In the genomic region with DNA sequence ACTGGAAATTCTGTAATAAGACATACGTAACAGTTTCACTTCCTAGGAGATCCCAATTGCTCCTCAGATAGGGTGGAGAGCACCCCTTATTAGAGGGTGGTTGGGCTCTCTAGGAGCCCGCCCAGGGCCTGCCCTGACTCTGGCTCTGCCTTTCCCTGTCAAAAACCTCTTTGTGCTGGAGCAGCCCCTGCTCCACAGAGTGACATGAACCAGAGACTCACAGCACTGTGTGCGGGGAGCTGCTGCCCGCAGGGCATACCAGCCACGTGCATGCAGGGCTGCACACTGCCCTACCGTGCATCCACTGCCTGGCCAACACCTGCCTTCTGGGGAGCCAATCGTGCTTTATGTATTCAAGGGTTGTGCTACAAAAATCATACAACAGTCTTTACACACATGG, we compare ENCODE assay signal across 20 cellular contexts. TPM values are rescaled to one million over a fixed set of nuclear protein-coding genes. Genes with fewer than 3 reads are reported as not detected.
DNase-seq lines count a peak whose midpoint lies in the region; ATAC-seq and TF ChIP-seq lines count a peak whose summit lies in the region.
"Had no signal": no experiment of that assay in that cellular context is flagged by ENCODE, and none has a peak within 500 bp of the region (broad histone marks: within the 10 kb centered on the region; RNA-seq: fewer than 3 reads in every experiment).

No MANE protein-coding gene starts in this region.

- H3K9me3 Mint-ChIP-seq in neural crest cell: no peaks in the 10 kb centered on the region
- H3K9me3 Mint-ChIP-seq in HFFc6: no peaks in the 10 kb centered on the region
- H3K9me3 Mint-ChIP-seq: activated naive CD4-positive, alpha-beta T cell treated with anti-CD3 and anti-CD28 coated beads, Interleukin-2, amount 50 U/mL, for 72 hours; effector memory CD8-positive, alpha-beta T cell; T-helper 1 cell treated with Interleukin-12 subunit alpha and Interleukin-12 subunit beta and Interleukin-4 antibody, amounts not matched to agents 30 μg/mL and 1 μg/mL, for 36 hours had no signal

- H3K27me3 ChIP-seq in Panc1 (ENCODE audit: control insufficient read depth, insufficient read depth, low read length) (no peaks in the 10 kb centered on the region), heart left ventricle (no peaks in the 10 kb centered on the region)

- H3K36me3 ChIP-seq in Panc1 (ENCODE audit: control insufficient read depth, insufficient read depth, low read length) (no peaks in the 10 kb centered on the region), heart left ventricle (no peaks in the 10 kb centered on the region)

- H3K27ac ChIP-seq in Panc1 (ENCODE audit: low read length) (no peak overlapping the region), heart left ventricle (peak overlapping the region in 1 of 12 donors; percentile 65)
- H3K27ac ChIP-seq: skin epidermis had no signal

- in situ Hi-C loops in Panc1 (cut with HindIII; ENCODE audit: low pct_unique_long_range_greater_than_20kb, low sequenced_read_pairs): no loop called here

- H3K4me3 Mint-ChIP-seq in neural crest cell (peak overlapping the region; percentile 36), HFFc6 (no peak overlapping the region)
- H3K4me3 Mint-ChIP-seq: effector memory CD8-positive, alpha-beta T cell; T-helper 1 cell treated with Interleukin-12 subunit alpha and Interleukin-12 subunit beta and Interleukin-4 antibody, amounts not matched to agents 30 μg/mL and 1 μg/mL, for 36 hours had no signal

- no peak overlapping the region for H3K4me3 ChIP-seq in Panc1 (ENCODE audit: low read depth in 2 of 2, low read length in 2 of 2)
- no peak overlapping the region for H3K4me3 ChIP-seq in heart left ventricle
- H3K4me3 ChIP-seq: skin epidermis had no signal

- H3K27ac Mint-ChIP-seq in neural crest cell (ENCODE audit: unreplicated experiment) (peak overlapping the region; percentile 88), HFFc6 (no peak overlapping the region)
- H3K27ac Mint-ChIP-seq: activated naive CD4-positive, alpha-beta T cell treated with anti-CD3 and anti-CD28 coated beads, Interleukin-2, amount 50 U/mL, for 72 hours; effector memory CD8-positive, alpha-beta T cell; T-helper 1 cell treated with Interleukin-12 subunit alpha and Interleukin-12 subunit beta and Interleukin-4 antibody, amounts not matched to agents 30 μg/mL and 1 μg/mL, for 36 hours had no signal

- H3K9me3 ChIP-seq in Panc1 (ENCODE audit: control insufficient read depth, insufficient read depth, low read depth, low read length) (no peaks in the 10 kb centered on the region), heart left ventricle (no peaks in the 10 kb centered on the region)
- H3K9me3 ChIP-seq: Caco-2 had no signal

- no TSS peak for BruUV-seq in Panc1 (replicated peaks; lab: Mats Ljungman, UMichigan)

- H3K4me1 Mint-ChIP-seq in neural crest cell: peaks cover 32% of the 10 kb centered on the region
- H3K4me1 Mint-ChIP-seq in HFFc6 (ENCODE audit: low read depth): no peaks in the 10 kb centered on the region

- H3K27me3 Mint-ChIP-seq in neural crest cell (ENCODE audit: low read depth): no peaks in the 10 kb centered on the region
- peaks cover 4% of the 10 kb centered on the region for H3K27me3 Mint-ChIP-seq in HFFc6 (ENCODE audit: insufficient read depth)
- H3K27me3 Mint-ChIP-seq: effector memory CD8-positive, alpha-beta T cell had no signal

- TF ChIP-seq POLR2A in heart left ventricle (IDR thresholded peaks at IDR 0.05): no peak

- H3K36me3 Mint-ChIP-seq in neural crest cell (ENCODE audit: low read depth) (no peaks in the 10 kb centered on the region), HFFc6 (ENCODE audit: low read depth) (no peaks in the 10 kb centered on the region)
- H3K36me3 Mint-ChIP-seq: activated naive CD4-positive, alpha-beta T cell treated with anti-CD3 and anti-CD28 coated beads, Interleukin-2, amount 50 U/mL, for 72 hours had no signal

- ATAC-seq in Panc1 (0 out of 2 replicates have a peak, but pooled peaks have one; percentile 32), heart left ventricle (peak in 3 of 4 donors; percentile 19 to 36 (median 25)), HG03135 (IDR thresholded peaks at IDR 0.05; ENCODE audit: unreplicated experiment) (no peak), GM21390 (IDR thresholded peaks at IDR 0.05; ENCODE audit: unreplicated experiment) (no peak)
- ATAC-seq: activated naive CD4-positive, alpha-beta T cell treated with anti-CD3 and anti-CD28 coated beads, Interleukin-2, amount 50 U/mL, for 72 hours; effector memory CD8-positive, alpha-beta T cell had no signal

- peak; percentile 47 for DNase-seq in Ammon's horn (ENCODE audit: low spot score)
- DNase-seq in Panc1 (ENCODE audit: low read depth, low spot score): no peak
- no peak for DNase-seq in heart left ventricle
- no peak for DNase-seq in neural crest cell (ENCODE audit: low read depth, low spot score)
- no peak for DNase-seq in HFFc6
- DNase-seq in NCI-H146 treated with DMSO at 0.1 percent for 48 hours (lab: John Stamatoyannopoulos, UW; ENCODE audit: unreplicated experiment): no peak
- DNase-seq: activated CD8-positive, alpha-beta memory T cell treated with anti-CD3 and anti-CD28 coated beads, Interleukin-2, amount 50 U/mL, for 4 hours; effector memory CD8-positive, alpha-beta T cell; GDM1; H7; mesendoderm; NCI-H187 treated with DMSO at 0.1 percent for 48 hours; NCI-H526 treated with DMSO at 0.1 percent for 48 hours; stimulated activated naive CD4-positive, alpha-beta T cell had no signal

- CTCF ChIA-PET in Panc1 (lab: Charles Lee): no interaction called here

- POLR2A ChIA-PET in Panc1 (lab: Charles Lee): no interaction called here

- intact Hi-C loops in Panc1 (cut with micrococcal nuclease; ENCODE audit: unreplicated experiment): no loop called here
- intact Hi-C loops in heart left ventricle (cut with DNase I): loop anchor here in 1 of 10 donors (10.0 kb wide), 1 partner anchor 61 kb away; no protein-coding TSS in a partner anchor

- WGBS in heart left ventricle, 4 donors: 61 to 73% (median 72%) methylated on average over 7 of the region's 7 CpGs

- TF ChIP-seq CTCF in Panc1 (IDR thresholded peaks at IDR 0.05): no peak
- no peak for TF ChIP-seq CTCF in heart left ventricle (IDR thresholded peaks at IDR 0.05)
- TF ChIP-seq CTCF in neural crest cell (conservative IDR thresholded peaks at IDR 0.05): no peak
- no peak for TF ChIP-seq CTCF in HFFc6 (IDR thresholded peaks at IDR 0.05)

- H3K4me1 ChIP-seq in Panc1 (ENCODE audit: control insufficient read depth, insufficient read depth, low read length) (no peaks in the 10 kb centered on the region), heart left ventricle (peaks cover 0 to 45% (median 24%) of the 10 kb centered on the region in 12 donors)

RNA-seq across cellular contexts. Expression of a gene that starts 24.3 kb away (rescaled TPM):
- 1.3 TPM for total RNA-seq in Panc1 (2021; ENCODE audit: unreplicated experiment)
- polyA plus RNA-seq in Panc1 (2012; ENCODE audit: insufficient read length): 0.10 TPM
- total RNA-seq in heart left ventricle: under 1 TPM; 0.28 to 0.93 (median 0.40) TPM
- polyA plus RNA-seq in heart left ventricle: under 1 TPM; 0.14 to 0.57 TPM
- 2.3 TPM in 2 replicates for total RNA-seq in neural crest cell
- total RNA-seq in HFFc6 (2021; fragmentation: NEBNext Ultra II Directional; extraction: Animal tissue kit (Norgen Biotek cat#: 25700)): under 1 TPM; 0.41 to 0.76 (median 0.43) TPM

Comparison
In these comparisons a context has a peak if more than half of its experiments do, and no peak if none do; other contexts are left out.
1. ATAC-seq: peak in Panc1 (single experiment) and heart left ventricle (3 of 4); none in HG03135 (single experiment) and GM21390 (single experiment).